In genomic region chr2:172215172-172215935, GRCh38 we compare ENCODE assay signal across 22 cellular contexts.
DNase-seq lines count a peak whose midpoint lies in the region; ATAC-seq, FAIRE-seq and TF ChIP-seq lines count a peak whose summit lies in the region.
"Had no signal": no experiment of that assay in that cellular context is flagged by ENCODE, and none has a peak within 500 bp of the region (broad histone marks: within the 10 kb centered on the region; RNA-seq: fewer than 3 reads in every experiment).

No MANE protein-coding gene starts in this region.

- no peak for FAIRE-seq in kidney (lab: Jason Lieb, UNC)
- FAIRE-seq: D721Med, GM12892, pancreas had no signal

- no peak overlapping the region for H3K4me3 ChIP-seq in kidney (ENCODE audit: low read length in 2 of 2)
- H3K4me3 ChIP-seq: body of pancreas, pancreas, transverse colon had no signal

- intact Hi-C loops in kidney (cut with DNase I), result no loop called here

- H3K4me1 ChIP-seq in kidney (ENCODE audit: control insufficient read depth in 1 of 2, insufficient read depth in 1 of 2, low read depth in 1 of 2, low read length in 2 of 2), result peaks cover 0 to 11% of the 10 kb centered on the region in 2 donors
- H3K4me1 ChIP-seq: BE2C, pancreas had no signal

- no peak for ATAC-seq in GM21390 (IDR thresholded peaks at IDR 0.05; ENCODE audit: unreplicated experiment)
- no peak for ATAC-seq in GM19467 (IDR thresholded peaks at IDR 0.05; ENCODE audit: unreplicated experiment)
- ATAC-seq: activated CD4-positive, alpha-beta T cell treated with anti-CD3 and anti-CD28 coated beads for 36 hours; body of pancreas had no signal

- H3K9ac ChIP-seq in kidney (ENCODE audit: low read length in 2 of 2), result no peak overlapping the region

- DNase-seq in DMS79 treated with DMSO at 0.1 percent for 48 hours (lab: John Stamatoyannopoulos, UW), result peak; percentile 33
- no peak for DNase-seq in DMS79 (lab: John Stamatoyannopoulos, UW)
- peak in 19 of 61 donors; percentile 6 to 84 (median 39) for DNase-seq in caudate nucleus (lab: John Stamatoyannopoulos, UW)
- DNase-seq in kidney, result peak; percentile 45
- peak; percentile 48 for DNase-seq in superior temporal gyrus (ENCODE audit: extremely low spot score)
- no peak for DNase-seq in activated CD8-positive, alpha-beta memory T cell treated with anti-CD3 and anti-CD28 coated beads for 24 hours
- DNase-seq: activated CD4-positive, alpha-beta T cell treated with anti-CD3 and anti-CD28 coated beads for 36 hours; BE2C; body of pancreas; GF-D8; hippocampal formation; Karpas-422; NCI-H1105; NCI-H748 treated with DMSO at 0.1 percent for 48 hours; pancreas; stimulated activated CD4-positive, alpha-beta T cell treated with anti-CD3 and anti-CD28 coated beads, Interleukin-4, amount 100 ng/mL, for 24 hours; transverse colon had no signal

- no peak for TF ChIP-seq CTCF in kidney (IDR thresholded peaks at IDR 0.05; ENCODE audit: borderline replicate concordance, extremely low read depth, insufficient read depth)

- no peaks in the 10 kb centered on the region for H3K9me3 ChIP-seq in kidney (ENCODE audit: control insufficient read depth in 1 of 2, low read length in 2 of 2)
- H3K9me3 ChIP-seq: BE2C, body of pancreas, pancreas, transverse colon had no signal

- no peaks in the 10 kb centered on the region for H3K36me3 ChIP-seq in kidney (ENCODE audit: control insufficient read depth in 1 of 2, insufficient read depth in 2 of 2, low read length in 2 of 2)
- H3K36me3 ChIP-seq: BE2C, pancreas, transverse colon had no signal

- H3K27ac ChIP-seq in caudate nucleus (ENCODE audit: low read depth, low read length) (peak overlapping the region; percentile 47), kidney (ENCODE audit: low read depth in 2 of 2, low read length in 2 of 2) (no peak overlapping the region)
- H3K27ac ChIP-seq: 22Rv1, body of pancreas, pancreas, transverse colon had no signal

Comparison
In these comparisons a context has a peak if more than half of its experiments do, and no peak if none do; other contexts are left out.
1. DNase-seq: peak in DMS79 treated with DMSO at 0.1 percent for 48 hours (single experiment), kidney (single experiment) and superior temporal gyrus (single experiment); none in DMS79 (single experiment) and activated CD8-positive, alpha-beta memory T cell treated with anti-CD3 and anti-CD28 coated beads for 24 hours (single experiment).